13 cellular contexts compared by ENCODE assay signal in the genomic region with DNA sequence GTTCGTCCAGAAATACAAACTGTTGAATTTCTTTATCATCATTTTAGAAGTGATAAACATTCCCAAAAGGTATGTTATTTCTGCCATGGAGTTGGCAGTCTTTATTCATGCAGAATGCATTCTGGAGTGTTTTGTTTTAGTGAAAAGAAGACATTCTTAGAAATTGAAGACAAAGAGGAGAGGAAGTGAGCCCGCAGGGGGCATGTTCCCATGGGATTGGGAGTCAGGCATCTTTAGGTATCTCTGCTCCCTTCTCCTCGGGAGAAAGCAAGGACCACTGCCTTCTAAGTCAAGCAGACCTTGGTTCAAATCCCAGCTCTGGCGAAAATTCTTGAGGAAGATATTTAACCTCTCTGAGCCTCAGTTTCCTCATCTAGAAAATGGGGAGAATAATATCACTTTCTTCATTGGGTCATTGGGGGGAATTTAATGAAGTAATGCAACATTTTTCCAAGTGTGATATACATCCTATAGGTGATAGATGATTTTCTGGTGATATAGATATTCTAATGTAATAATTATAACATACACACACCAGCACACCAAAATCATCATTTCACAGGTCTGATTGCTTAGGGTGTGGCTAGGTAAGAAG. TPM values are rescaled to one million over a fixed set of nuclear protein-coding genes. Genes with fewer than 3 reads are reported as not detected.
A peak's percentile ranks its signal among the peaks of the same experiment; 100 is the strongest.
DNase-seq lines count a peak whose midpoint lies in the region; ATAC-seq and TF ChIP-seq lines count a peak whose summit lies in the region.
"Had no signal": no experiment of that assay in that cellular context is flagged by ENCODE, and none has a peak within 500 bp of the region (broad histone marks: within the 10 kb centered on the region; RNA-seq: fewer than 3 reads in every experiment).

No MANE protein-coding gene starts in this region.

- H3K27me3 Mint-ChIP-seq in T-helper 1 cell treated with Interleukin-12 subunit alpha and Interleukin-12 subunit beta and Interleukin-4 antibody, amounts not matched to agents 30 μg/mL and 1 μg/mL, for 36 hours (ENCODE audit: low read depth), result no peaks in the 10 kb centered on the region
- no peaks in the 10 kb centered on the region for H3K27me3 Mint-ChIP-seq in central memory CD8-positive, alpha-beta T cell

- peaks cover 11% of the 10 kb centered on the region for H3K36me3 Mint-ChIP-seq in T-helper 1 cell treated with Interleukin-12 subunit alpha and Interleukin-12 subunit beta and Interleukin-4 antibody, amounts not matched to agents 30 μg/mL and 1 μg/mL, for 36 hours (ENCODE audit: low read depth)
- peaks cover 25% of the 10 kb centered on the region for H3K36me3 Mint-ChIP-seq in central memory CD8-positive, alpha-beta T cell (ENCODE audit: insufficient read depth)

- H2AFZ ChIP-seq in MM.1S (ENCODE audit: low read length), result no peak overlapping the region

- H4K20me1 ChIP-seq in MM.1S (ENCODE audit: insufficient read depth, low read length), result no peaks in the 10 kb centered on the region

- H3K27ac Mint-ChIP-seq in T-helper 1 cell treated with Interleukin-12 subunit alpha and Interleukin-12 subunit beta and Interleukin-4 antibody, amounts not matched to agents 30 μg/mL and 1 μg/mL, for 36 hours, result peak overlapping the region; percentile 91
- peak overlapping the region; percentile 98 for H3K27ac Mint-ChIP-seq in central memory CD8-positive, alpha-beta T cell (ENCODE audit: low read depth)

- H3K9me3 ChIP-seq in MM.1S (replicated peaks; ENCODE audit: insufficient read depth, low read length), result no peaks in the 10 kb centered on the region
- peaks cover 0 to 6% (median 0%) of the 10 kb centered on the region in 11 donors for H3K9me3 ChIP-seq in heart right ventricle

- DNase-seq in T-helper 1 cell, result no peak
- no peak for DNase-seq in MM.1S
- no peak for DNase-seq in central memory CD8-positive, alpha-beta T cell (ENCODE audit: low spot score in 2 of 2)
- DNase-seq in heart right ventricle, result no peak
- no peak for DNase-seq in NCI-H1436 (lab: John Stamatoyannopoulos, UW)
- DNase-seq: amniotic stem cell, NCI-H2081 treated with DMSO at 0.1 percent for 48 hours had no signal

- H3K27me3 ChIP-seq in MM.1S (replicated peaks; ENCODE audit: insufficient read depth, low read length), result no peaks in the 10 kb centered on the region
- H3K27me3 ChIP-seq in heart right ventricle, result peaks cover 0 to 9% (median 0%) of the 10 kb centered on the region in 7 donors

- H3K9me3 Mint-ChIP-seq in T-helper 1 cell treated with Interleukin-12 subunit alpha and Interleukin-12 subunit beta and Interleukin-4 antibody, amounts not matched to agents 30 μg/mL and 1 μg/mL, for 36 hours, result peaks cover 6% of the 10 kb centered on the region
- H3K9me3 Mint-ChIP-seq in central memory CD8-positive, alpha-beta T cell, result no peaks in the 10 kb centered on the region

- no peaks in the 10 kb centered on the region for H3K36me3 ChIP-seq in MM.1S (replicated peaks; ENCODE audit: insufficient read depth, low read length)
- H3K36me3 ChIP-seq in heart right ventricle, result no peaks in the 10 kb centered on the region

- H3K4me3 ChIP-seq in MM.1S (ENCODE audit: low read length), result peak overlapping the region; percentile 59
- H3K4me3 ChIP-seq in skin epidermis, result no peak overlapping the region
- H3K4me3 ChIP-seq in heart right ventricle, result no peak overlapping the region

- peaks cover 73% of the 10 kb centered on the region for H3K4me1 Mint-ChIP-seq in T-helper 1 cell treated with Interleukin-12 subunit alpha and Interleukin-12 subunit beta and Interleukin-4 antibody, amounts not matched to agents 30 μg/mL and 1 μg/mL, for 36 hours (ENCODE audit: low read depth)
- H3K4me1 Mint-ChIP-seq in central memory CD8-positive, alpha-beta T cell, result peaks cover 60% of the 10 kb centered on the region

- H3K4me1 ChIP-seq in MM.1S (ENCODE audit: low read length) (peaks cover 42% of the 10 kb centered on the region), heart right ventricle (peaks cover 0 to 57% (median 0%) of the 10 kb centered on the region in 9 donors)

- no peak for ATAC-seq in central memory CD8-positive, alpha-beta T cell (replicated peaks; ENCODE audit: extremely low read depth, poor library complexity, severe bottlenecking)
- ATAC-seq in heart right ventricle, result no peak
- no peak for ATAC-seq in GM18909 (IDR thresholded peaks at IDR 0.05; ENCODE audit: poor library complexity, unreplicated experiment)

- TF ChIP-seq CTCF in MM.1S (IDR thresholded peaks at IDR 0.05; ENCODE audit: low read length), result no peak
- TF ChIP-seq CTCF in heart right ventricle (IDR thresholded peaks at IDR 0.05), result no peak

- H3K9me2 ChIP-seq in MM.1S (replicated peaks; ENCODE audit: insufficient read depth, low read length), result no peaks in the 10 kb centered on the region

- peak overlapping the region; percentile 99 for H3K4me2 ChIP-seq in MM.1S (ENCODE audit: low read depth, low read length)

- peaks cover 11% of the 10 kb centered on the region for H3K79me2 ChIP-seq in MM.1S (ENCODE audit: low read length)

- intact Hi-C loops in heart right ventricle (cut with DNase I), result loop anchor here (1.0 to 10.0 kb wide), 5 partner anchors 156 to 254 kb away; partner anchors contain the start of gene N4BP2 (in 8 of the 10)

- H3K9ac ChIP-seq in MM.1S (ENCODE audit: low read length), result peak overlapping the region; percentile 78; the same call in 1 of the 2 replicates

- peaks cover 56% of the 10 kb centered on the region for H3F3A ChIP-seq in MM.1S (ENCODE audit: insufficient read depth, low read length)

- peak overlapping the region; percentile 70 for H3K4me3 Mint-ChIP-seq in T-helper 1 cell treated with Interleukin-12 subunit alpha and Interleukin-12 subunit beta and Interleukin-4 antibody, amounts not matched to agents 30 μg/mL and 1 μg/mL, for 36 hours
- H3K4me3 Mint-ChIP-seq in central memory CD8-positive, alpha-beta T cell, result peak overlapping the region; percentile 54

- 59 to 64% methylated on average over 4 of the region's 4 CpGs for WGBS in heart right ventricle, 2 donors

- H3K27ac ChIP-seq in MM.1S (ENCODE audit: low read length) (peak overlapping the region; percentile 96), skin epidermis (peak overlapping the region in 12 of 21 experiments; percentile 6 to 86 (median 71)), heart right ventricle (peak overlapping the region in 1 of 10 donors; percentile 84)
- H3K27ac ChIP-seq: 22Rv1, PC-9 had no signal

RNA-seq across cellular contexts. Expression of gene CHRNA9, which starts 26.5 kb away (rescaled TPM):
- total RNA-seq in heart right ventricle, result not detected
- not detected for polyA plus RNA-seq in heart right ventricle
- total RNA-seq: mucosa of gallbladder, PC-9 had no signal
